ENCODE assay signal across 1 cellular context in the genomic region with DNA sequence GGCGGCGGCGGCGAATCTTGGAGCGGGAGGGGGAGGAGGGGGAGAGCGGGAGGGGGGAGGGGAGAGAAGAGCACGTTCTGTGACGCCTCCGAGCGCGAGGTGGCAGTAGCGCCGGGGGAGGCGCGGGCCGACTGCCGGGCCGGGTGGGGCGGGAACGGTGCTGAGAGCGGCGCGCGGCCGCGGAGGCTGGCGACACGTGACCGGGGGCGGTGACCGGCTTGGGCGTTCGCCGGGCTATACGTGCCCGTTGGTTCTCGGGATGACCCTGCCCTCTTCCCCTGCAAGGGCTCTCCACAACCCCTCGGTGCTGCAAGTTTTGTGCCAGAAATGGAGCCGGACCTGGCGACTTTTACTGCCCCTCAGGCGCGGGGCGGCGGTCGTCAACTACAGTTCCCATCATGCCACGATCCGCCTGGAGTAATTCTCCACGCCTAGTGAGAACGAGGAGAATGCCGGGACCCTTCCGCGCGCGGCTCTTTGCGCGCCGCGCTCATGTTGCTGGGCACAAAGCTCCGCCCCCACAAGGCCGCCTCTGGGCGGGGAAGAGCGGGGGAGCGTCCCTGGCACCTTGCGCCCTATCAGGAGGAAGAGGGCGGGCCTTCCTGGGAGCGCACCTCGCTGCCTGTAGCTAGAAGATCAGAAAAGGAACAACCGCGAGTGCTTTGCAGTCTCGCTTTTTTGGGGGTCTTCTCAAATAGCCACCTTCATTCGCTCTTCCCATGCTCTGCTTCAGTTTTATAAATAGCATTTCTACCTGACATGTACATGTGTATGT.
TF ChIP-seq lines count a peak whose summit lies in the region.

A gene with protein sequence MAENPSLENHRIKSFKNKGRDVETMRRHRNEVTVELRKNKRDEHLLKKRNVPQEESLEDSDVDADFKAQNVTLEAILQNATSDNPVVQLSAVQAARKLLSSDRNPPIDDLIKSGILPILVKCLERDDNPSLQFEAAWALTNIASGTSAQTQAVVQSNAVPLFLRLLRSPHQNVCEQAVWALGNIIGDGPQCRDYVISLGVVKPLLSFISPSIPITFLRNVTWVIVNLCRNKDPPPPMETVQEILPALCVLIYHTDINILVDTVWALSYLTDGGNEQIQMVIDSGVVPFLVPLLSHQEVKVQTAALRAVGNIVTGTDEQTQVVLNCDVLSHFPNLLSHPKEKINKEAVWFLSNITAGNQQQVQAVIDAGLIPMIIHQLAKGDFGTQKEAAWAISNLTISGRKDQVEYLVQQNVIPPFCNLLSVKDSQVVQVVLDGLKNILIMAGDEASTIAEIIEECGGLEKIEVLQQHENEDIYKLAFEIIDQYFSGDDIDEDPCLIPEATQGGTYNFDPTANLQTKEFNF (minus strand): TSS at position 133 of the 775 bp plus-strand sequence. CDS start 176 bp downstream, outside the sequence.

TF ChIP-seq in HEK293, 187 proteins besides CTCF, POLR2A, EP300 and RAD21 (continued from another document and continues in another):
- TF ChIP-seq, protein P1, sequence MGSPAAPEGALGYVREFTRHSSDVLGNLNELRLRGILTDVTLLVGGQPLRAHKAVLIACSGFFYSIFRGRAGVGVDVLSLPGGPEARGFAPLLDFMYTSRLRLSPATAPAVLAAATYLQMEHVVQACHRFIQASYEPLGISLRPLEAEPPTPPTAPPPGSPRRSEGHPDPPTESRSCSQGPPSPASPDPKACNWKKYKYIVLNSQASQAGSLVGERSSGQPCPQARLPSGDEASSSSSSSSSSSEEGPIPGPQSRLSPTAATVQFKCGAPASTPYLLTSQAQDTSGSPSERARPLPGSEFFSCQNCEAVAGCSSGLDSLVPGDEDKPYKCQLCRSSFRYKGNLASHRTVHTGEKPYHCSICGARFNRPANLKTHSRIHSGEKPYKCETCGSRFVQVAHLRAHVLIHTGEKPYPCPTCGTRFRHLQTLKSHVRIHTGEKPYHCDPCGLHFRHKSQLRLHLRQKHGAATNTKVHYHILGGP (tag by site-specific recombination; IDR thresholded peaks at IDR 0.05), result no peak
- no peak for TF ChIP-seq MEIS1 (CRISPR knock-in tag; IDR thresholded peaks at IDR 0.05; ENCODE audit: borderline replicate concordance)
- peak; percentile 44; the same call in 1 of the 2 replicates for TF ChIP-seq BCL11A (tag by site-specific recombination; IDR thresholded peaks at IDR 0.05; ENCODE audit: low read depth)
- TF ChIP-seq ZNF391 (tag by site-specific recombination; IDR thresholded peaks at IDR 0.05; ENCODE audit: borderline replicate concordance, low read depth), result peak; percentile 33; the same call in 1 of the 2 replicates
- no peak for TF ChIP-seq HOXD13 (CRISPR knock-in tag; IDR thresholded peaks at IDR 0.05; ENCODE audit: borderline replicate concordance)
- TF ChIP-seq ZNF394 (tag by site-specific recombination; IDR thresholded peaks at IDR 0.05; ENCODE audit: borderline replicate concordance), result peak; percentile 64
- TF ChIP-seq ZEB2 (tag by site-specific recombination; IDR thresholded peaks at IDR 0.05), result peak; percentile 81
- TF ChIP-seq, protein P2, sequence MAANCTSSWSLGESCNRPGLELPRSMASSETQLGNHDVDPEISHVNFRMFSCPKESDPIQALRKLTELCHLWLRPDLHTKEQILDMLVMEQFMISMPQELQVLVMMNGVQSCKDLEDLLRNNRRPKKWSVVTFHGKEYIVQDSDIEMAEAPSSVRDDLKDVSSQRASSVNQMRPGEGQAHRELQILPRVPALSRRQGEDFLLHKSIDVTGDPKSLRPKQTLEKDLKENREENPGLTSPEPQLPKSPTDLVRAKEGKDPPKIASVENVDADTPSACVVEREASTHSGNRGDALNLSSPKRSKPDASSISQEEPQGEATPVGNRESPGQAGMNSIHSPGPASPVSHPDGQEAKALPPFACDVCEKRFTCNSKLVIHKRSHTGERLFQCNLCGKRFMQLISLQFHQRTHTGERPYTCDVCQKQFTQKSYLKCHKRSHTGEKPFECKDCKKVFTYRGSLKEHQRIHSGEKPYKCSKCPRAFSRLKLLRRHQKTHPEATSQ (tag by site-specific recombination; IDR thresholded peaks at IDR 0.05), result no peak; the same call in 1 of the 2 replicates
- TF ChIP-seq, protein P3, sequence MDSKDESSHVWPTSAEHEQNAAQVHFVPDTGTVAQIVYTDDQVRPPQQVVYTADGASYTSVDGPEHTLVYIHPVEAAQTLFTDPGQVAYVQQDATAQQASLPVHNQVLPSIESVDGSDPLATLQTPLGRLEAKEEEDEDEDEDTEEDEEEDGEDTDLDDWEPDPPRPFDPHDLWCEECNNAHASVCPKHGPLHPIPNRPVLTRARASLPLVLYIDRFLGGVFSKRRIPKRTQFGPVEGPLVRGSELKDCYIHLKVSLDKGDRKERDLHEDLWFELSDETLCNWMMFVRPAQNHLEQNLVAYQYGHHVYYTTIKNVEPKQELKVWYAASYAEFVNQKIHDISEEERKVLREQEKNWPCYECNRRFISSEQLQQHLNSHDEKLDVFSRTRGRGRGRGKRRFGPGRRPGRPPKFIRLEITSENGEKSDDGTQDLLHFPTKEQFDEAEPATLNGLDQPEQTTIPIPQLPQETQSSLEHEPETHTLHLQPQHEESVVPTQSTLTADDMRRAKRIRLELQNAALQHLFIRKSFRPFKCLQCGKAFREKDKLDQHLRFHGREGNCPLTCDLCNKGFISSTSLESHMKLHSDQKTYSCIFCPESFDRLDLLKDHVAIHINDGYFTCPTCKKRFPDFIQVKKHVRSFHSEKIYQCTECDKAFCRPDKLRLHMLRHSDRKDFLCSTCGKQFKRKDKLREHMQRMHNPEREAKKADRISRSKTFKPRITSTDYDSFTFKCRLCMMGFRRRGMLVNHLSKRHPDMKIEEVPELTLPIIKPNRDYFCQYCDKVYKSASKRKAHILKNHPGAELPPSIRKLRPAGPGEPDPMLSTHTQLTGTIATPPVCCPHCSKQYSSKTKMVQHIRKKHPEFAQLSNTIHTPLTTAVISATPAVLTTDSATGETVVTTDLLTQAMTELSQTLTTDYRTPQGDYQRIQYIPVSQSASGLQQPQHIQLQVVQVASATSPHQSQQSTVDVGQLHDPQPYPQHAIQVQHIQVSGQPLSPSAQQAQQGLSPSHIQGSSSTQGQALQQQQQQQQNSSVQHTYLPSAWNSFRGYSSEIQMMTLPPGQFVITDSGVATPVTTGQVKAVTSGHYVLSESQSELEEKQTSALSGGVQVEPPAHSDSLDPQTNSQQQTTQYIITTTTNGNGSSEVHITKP (tag by site-specific recombination; IDR thresholded peaks at IDR 0.05), result 0 out of 2 replicates have a peak, but pooled peaks have one; percentile 14
- no peak for TF ChIP-seq ZNF202 (tag by site-specific recombination; IDR thresholded peaks at IDR 0.05; ENCODE audit: borderline replicate concordance)
- peak; percentile 9; the same call in 1 of the 2 replicates for TF ChIP-seq IKZF3 (tag by site-specific recombination; IDR thresholded peaks at IDR 0.05)
- TF ChIP-seq ZBTB7A (tag by site-specific recombination; IDR thresholded peaks at IDR 0.05; ENCODE audit: low read depth), result peak; percentile 82
- TF ChIP-seq ZNF548 (tag by site-specific recombination; IDR thresholded peaks at IDR 0.05), result no peak
- TF ChIP-seq ZNF341 (tag by site-specific recombination; IDR thresholded peaks at IDR 0.05; ENCODE audit: low read depth), result peak; percentile 80
- TF ChIP-seq ZNF785 (tag by site-specific recombination; IDR thresholded peaks at IDR 0.05), result no peak
- TF ChIP-seq, protein P4, sequence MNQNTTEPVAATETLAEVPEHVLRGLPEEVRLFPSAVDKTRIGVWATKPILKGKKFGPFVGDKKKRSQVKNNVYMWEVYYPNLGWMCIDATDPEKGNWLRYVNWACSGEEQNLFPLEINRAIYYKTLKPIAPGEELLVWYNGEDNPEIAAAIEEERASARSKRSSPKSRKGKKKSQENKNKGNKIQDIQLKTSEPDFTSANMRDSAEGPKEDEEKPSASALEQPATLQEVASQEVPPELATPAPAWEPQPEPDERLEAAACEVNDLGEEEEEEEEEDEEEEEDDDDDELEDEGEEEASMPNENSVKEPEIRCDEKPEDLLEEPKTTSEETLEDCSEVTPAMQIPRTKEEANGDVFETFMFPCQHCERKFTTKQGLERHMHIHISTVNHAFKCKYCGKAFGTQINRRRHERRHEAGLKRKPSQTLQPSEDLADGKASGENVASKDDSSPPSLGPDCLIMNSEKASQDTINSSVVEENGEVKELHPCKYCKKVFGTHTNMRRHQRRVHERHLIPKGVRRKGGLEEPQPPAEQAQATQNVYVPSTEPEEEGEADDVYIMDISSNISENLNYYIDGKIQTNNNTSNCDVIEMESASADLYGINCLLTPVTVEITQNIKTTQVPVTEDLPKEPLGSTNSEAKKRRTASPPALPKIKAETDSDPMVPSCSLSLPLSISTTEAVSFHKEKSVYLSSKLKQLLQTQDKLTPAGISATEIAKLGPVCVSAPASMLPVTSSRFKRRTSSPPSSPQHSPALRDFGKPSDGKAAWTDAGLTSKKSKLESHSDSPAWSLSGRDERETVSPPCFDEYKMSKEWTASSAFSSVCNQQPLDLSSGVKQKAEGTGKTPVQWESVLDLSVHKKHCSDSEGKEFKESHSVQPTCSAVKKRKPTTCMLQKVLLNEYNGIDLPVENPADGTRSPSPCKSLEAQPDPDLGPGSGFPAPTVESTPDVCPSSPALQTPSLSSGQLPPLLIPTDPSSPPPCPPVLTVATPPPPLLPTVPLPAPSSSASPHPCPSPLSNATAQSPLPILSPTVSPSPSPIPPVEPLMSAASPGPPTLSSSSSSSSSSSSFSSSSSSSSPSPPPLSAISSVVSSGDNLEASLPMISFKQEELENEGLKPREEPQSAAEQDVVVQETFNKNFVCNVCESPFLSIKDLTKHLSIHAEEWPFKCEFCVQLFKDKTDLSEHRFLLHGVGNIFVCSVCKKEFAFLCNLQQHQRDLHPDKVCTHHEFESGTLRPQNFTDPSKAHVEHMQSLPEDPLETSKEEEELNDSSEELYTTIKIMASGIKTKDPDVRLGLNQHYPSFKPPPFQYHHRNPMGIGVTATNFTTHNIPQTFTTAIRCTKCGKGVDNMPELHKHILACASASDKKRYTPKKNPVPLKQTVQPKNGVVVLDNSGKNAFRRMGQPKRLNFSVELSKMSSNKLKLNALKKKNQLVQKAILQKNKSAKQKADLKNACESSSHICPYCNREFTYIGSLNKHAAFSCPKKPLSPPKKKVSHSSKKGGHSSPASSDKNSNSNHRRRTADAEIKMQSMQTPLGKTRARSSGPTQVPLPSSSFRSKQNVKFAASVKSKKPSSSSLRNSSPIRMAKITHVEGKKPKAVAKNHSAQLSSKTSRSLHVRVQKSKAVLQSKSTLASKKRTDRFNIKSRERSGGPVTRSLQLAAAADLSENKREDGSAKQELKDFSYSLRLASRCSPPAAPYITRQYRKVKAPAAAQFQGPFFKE (tag by site-specific recombination; IDR thresholded peaks at IDR 0.05; ENCODE audit: borderline replicate concordance), result no peak
- peak; percentile 66; the same call in 1 of the 2 replicates for TF ChIP-seq ZBTB20 (tag by site-specific recombination; IDR thresholded peaks at IDR 0.05)
- no peak for TF ChIP-seq ZNF571 (tag by site-specific recombination; IDR thresholded peaks at IDR 0.05)
- 0 out of 2 replicates have a peak, but pooled peaks have one; percentile 49 for TF ChIP-seq ZFP37 (tag by site-specific recombination; IDR thresholded peaks at IDR 0.05)
- TF ChIP-seq TCF7L2 (IDR thresholded peaks at IDR 0.05; ENCODE audit: borderline replicate concordance, low read depth, low read length), result no peak
- no peak for TF ChIP-seq ZNF48 (tag by site-specific recombination; IDR thresholded peaks at IDR 0.05)
- TF ChIP-seq ZNF623 (tag by site-specific recombination; IDR thresholded peaks at IDR 0.05), result 0 out of 2 replicates have a peak, but pooled peaks have one; percentile 19
- TF ChIP-seq ZNF837 (tag by site-specific recombination; IDR thresholded peaks at IDR 0.05), result no peak
- TF ChIP-seq, protein P5, sequence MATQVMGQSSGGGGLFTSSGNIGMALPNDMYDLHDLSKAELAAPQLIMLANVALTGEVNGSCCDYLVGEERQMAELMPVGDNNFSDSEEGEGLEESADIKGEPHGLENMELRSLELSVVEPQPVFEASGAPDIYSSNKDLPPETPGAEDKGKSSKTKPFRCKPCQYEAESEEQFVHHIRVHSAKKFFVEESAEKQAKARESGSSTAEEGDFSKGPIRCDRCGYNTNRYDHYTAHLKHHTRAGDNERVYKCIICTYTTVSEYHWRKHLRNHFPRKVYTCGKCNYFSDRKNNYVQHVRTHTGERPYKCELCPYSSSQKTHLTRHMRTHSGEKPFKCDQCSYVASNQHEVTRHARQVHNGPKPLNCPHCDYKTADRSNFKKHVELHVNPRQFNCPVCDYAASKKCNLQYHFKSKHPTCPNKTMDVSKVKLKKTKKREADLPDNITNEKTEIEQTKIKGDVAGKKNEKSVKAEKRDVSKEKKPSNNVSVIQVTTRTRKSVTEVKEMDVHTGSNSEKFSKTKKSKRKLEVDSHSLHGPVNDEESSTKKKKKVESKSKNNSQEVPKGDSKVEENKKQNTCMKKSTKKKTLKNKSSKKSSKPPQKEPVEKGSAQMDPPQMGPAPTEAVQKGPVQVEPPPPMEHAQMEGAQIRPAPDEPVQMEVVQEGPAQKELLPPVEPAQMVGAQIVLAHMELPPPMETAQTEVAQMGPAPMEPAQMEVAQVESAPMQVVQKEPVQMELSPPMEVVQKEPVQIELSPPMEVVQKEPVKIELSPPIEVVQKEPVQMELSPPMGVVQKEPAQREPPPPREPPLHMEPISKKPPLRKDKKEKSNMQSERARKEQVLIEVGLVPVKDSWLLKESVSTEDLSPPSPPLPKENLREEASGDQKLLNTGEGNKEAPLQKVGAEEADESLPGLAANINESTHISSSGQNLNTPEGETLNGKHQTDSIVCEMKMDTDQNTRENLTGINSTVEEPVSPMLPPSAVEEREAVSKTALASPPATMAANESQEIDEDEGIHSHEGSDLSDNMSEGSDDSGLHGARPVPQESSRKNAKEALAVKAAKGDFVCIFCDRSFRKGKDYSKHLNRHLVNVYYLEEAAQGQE (tag by site-specific recombination; IDR thresholded peaks at IDR 0.05), result peak; percentile 36; the same call in 1 of the 2 replicates
- TF ChIP-seq OSR2 (tag by site-specific recombination; IDR thresholded peaks at IDR 0.05), result peak; percentile 39; the same call in 1 of the 2 replicates
- no peak for TF ChIP-seq ZNF747 (tag by site-specific recombination; IDR thresholded peaks at IDR 0.05)
- no peak for TF ChIP-seq ZNF510 (tag by site-specific recombination; IDR thresholded peaks at IDR 0.05; ENCODE audit: insufficient replicate concordance)
- TF ChIP-seq GLI2 (tag by site-specific recombination; IDR thresholded peaks at IDR 0.05; ENCODE audit: borderline replicate concordance, low read depth), result no peak
- TF ChIP-seq, protein P6, sequence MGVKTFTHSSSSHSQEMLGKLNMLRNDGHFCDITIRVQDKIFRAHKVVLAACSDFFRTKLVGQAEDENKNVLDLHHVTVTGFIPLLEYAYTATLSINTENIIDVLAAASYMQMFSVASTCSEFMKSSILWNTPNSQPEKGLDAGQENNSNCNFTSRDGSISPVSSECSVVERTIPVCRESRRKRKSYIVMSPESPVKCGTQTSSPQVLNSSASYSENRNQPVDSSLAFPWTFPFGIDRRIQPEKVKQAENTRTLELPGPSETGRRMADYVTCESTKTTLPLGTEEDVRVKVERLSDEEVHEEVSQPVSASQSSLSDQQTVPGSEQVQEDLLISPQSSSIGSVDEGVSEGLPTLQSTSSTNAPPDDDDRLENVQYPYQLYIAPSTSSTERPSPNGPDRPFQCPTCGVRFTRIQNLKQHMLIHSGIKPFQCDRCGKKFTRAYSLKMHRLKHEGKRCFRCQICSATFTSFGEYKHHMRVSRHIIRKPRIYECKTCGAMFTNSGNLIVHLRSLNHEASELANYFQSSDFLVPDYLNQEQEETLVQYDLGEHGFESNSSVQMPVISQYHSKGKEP (tag by site-specific recombination; IDR thresholded peaks at IDR 0.05), result no peak
- TF ChIP-seq KLF9 (tag by site-specific recombination; IDR thresholded peaks at IDR 0.05; ENCODE audit: low read depth), result peak; percentile 76
- TF ChIP-seq ZNF670 (tag by site-specific recombination; IDR thresholded peaks at IDR 0.05; ENCODE audit: low read depth), result no peak
- no peak for TF ChIP-seq ZNF146 (tag by site-specific recombination; IDR thresholded peaks at IDR 0.05)
